In the genomic region with DNA sequence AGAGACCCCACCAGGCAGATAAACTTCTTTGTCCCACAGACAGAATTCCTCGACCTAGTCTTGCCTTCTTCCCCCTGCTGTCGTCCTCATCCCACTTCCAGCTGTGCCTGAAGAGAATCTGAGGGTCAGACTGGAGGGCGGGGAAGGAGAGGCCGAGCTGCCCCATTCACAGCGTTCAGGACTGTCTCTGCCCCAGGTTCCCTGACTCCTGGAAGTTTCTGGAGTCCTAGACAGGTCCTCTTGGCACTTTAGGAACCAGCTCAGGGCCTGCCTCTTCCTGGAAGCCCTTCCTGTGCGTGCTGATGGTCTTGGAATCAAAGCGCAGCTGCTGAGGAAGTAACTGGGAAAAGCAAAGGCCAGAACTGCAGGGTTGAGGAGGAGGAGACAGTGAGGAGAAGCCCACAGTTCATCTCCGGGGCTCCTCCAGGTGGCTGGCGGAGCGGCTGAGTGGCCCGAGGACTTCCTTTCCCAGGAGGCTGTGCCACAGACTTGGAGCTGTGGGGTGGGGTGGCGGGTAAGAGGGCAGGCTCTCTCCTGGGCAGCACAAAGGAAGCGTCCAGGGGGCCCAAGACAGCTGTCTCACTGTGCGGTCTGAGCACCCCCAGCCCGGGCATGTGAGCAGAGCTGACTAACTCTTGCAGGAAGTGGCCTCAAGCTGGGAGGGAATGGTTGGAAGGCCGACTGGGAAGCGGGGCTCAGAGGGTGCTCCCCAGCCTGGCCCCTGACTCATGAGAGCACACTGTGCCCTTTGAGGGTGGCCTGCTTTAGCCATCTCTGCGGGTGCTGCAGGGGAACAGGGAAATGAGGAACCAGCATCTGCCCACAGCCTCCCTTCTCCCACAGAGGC, we compare ENCODE assay signal across 11 cellular contexts. TPM values are rescaled to one million over a fixed set of nuclear protein-coding genes. Genes with fewer than 3 reads are reported as not detected.
DNase-seq lines count a peak whose midpoint lies in the region; ATAC-seq, FAIRE-seq and TF ChIP-seq lines count a peak whose summit lies in the region.
"Had no signal": no experiment of that assay in that cellular context is flagged by ENCODE, and none has a peak within 500 bp of the region (broad histone marks: within the 10 kb centered on the region; RNA-seq: fewer than 3 reads in every experiment).

No MANE protein-coding gene starts in this region.

- intact Hi-C loops in K562 (cut with micrococcal nuclease) (no loop called here), testis (cut with DNase I; ENCODE audit: low total_unique reads) (no loop called here)

- ATAC-seq in A549 (peak; percentile 1 to 12; a peak in 3 of 6 replicates), K562 (no peak), HG03342 (IDR thresholded peaks at IDR 0.05; ENCODE audit: unreplicated experiment) (no peak)

- peak overlapping the region; percentile 33 for H2BK15ac ChIP-seq in mesenchymal stem cell (ENCODE audit: low read depth, poor library complexity, severe bottlenecking)

- no peak overlapping the region for H3K23ac ChIP-seq in mesenchymal stem cell (ENCODE audit: low read length in 2 of 2)

- H3K4me1 ChIP-seq in A549 (peaks cover 72% of the 10 kb centered on the region), K562 (replicated peaks in 1 of 2; ENCODE audit: control insufficient read depth in 2 of 2, insufficient read depth in 2 of 2, low read length in 2 of 2) (peaks cover 27 to 30% of the 10 kb centered on the region in 2 experiments), mesenchymal stem cell (ENCODE audit: control insufficient read depth, insufficient read depth, low read depth, low read length) (peaks cover 61% of the 10 kb centered on the region), testis (no peaks in the 10 kb centered on the region)

- H4K20me1 ChIP-seq in K562 (replicated peaks; ENCODE audit: control insufficient read depth, insufficient read depth, low read length): no peaks in the 10 kb centered on the region

- in situ Hi-C loops in K562 (cut with MboI): no loop called here

- H2BK5ac ChIP-seq in mesenchymal stem cell (ENCODE audit: low read depth, low read length, poor library complexity, severe bottlenecking): peak overlapping the region; percentile 71

- no TSS peak for BruUV-seq in K562 (replicated peaks; lab: Mats Ljungman, UMichigan)

- H2BK120ac ChIP-seq in mesenchymal stem cell (ENCODE audit: low read depth, low read length): peak overlapping the region; percentile 65

- peak overlapping the region; percentile 90 to 98 for H3K27ac ChIP-seq in A549
- no peak overlapping the region for H3K27ac ChIP-seq in K562 (ENCODE audit: extremely low read depth, low read depth, low read length)
- H3K27ac ChIP-seq in mesenchymal stem cell (ENCODE audit: low read length, poor library complexity, severe bottlenecking): peak overlapping the region; percentile 93
- H3K27ac ChIP-seq in testis: no peak overlapping the region
- H3K27ac ChIP-seq: KMS-11, tibial artery had no signal

- peaks cover 3% of the 10 kb centered on the region for H3K79me1 ChIP-seq in mesenchymal stem cell (replicated peaks; ENCODE audit: low read length, poor library complexity, severe bottlenecking)

- H3K9ac ChIP-seq in K562 (ENCODE audit: insufficient read depth in 1 of 2, low read depth in 2 of 2, low read length in 2 of 2) (peak overlapping the region in 1 of 2 experiments; percentile 84; a peak in 3 of 4 replicates), mesenchymal stem cell (ENCODE audit: low read length) (no peak overlapping the region)
- H3K9ac ChIP-seq: KMS-11 had no signal

- peak overlapping the region in 1 of 2 experiments; percentile 28 for H3K4ac ChIP-seq in mesenchymal stem cell (ENCODE audit: low read depth in 1 of 2, low read length in 2 of 2)

- H3K27me3 ChIP-seq in K562 (ENCODE audit: control insufficient read depth in 2 of 2, insufficient read depth in 2 of 2, low read length in 2 of 2): peaks cover 0 to 8% of the 10 kb centered on the region in 2 experiments; a peak in 1 of 5 replicates
- no peaks in the 10 kb centered on the region for H3K27me3 ChIP-seq in mesenchymal stem cell (ENCODE audit: control insufficient read depth in 1 of 2, insufficient read depth in 1 of 2, low read length in 2 of 2)
- no peaks in the 10 kb centered on the region for H3K27me3 ChIP-seq in testis

- TF ChIP-seq CTCF in A549 (IDR thresholded peaks at IDR 0.05) (no peak), K562 (IDR thresholded peaks at IDR 0.05 in 2 of 3, conservative IDR thresholded peaks at IDR 0.05 in 1 of 3; ENCODE audit: insufficient read depth in 2 of 3, low read depth in 1 of 3, low read length in 3 of 3) (no peak), testis (IDR thresholded peaks at IDR 0.05) (no peak)

- H3K9me1 ChIP-seq in K562 (ENCODE audit: control insufficient read depth, insufficient read depth, low read length): no peaks in the 10 kb centered on the region

- peak overlapping the region; percentile 93 for H4K8ac ChIP-seq in mesenchymal stem cell (ENCODE audit: low read length)

- H3K18ac ChIP-seq in mesenchymal stem cell (ENCODE audit: low read depth in 1 of 2, low read length in 2 of 2): peak overlapping the region; percentile 55 to 92

- peak overlapping the region; percentile 87 for H2AK5ac ChIP-seq in mesenchymal stem cell (ENCODE audit: low read length, severe bottlenecking)

- FAIRE-seq in A549 (lab: Jason Lieb, UNC) (no peak), K562 (lab: Jason Lieb, UNC) (no peak)

- TF ChIP-seq RAD21 in A549 (conservative IDR thresholded peaks at IDR 0.05 in 1 of 2, IDR thresholded peaks at IDR 0.05 in 1 of 2) (no peak), K562 (CRISPR knock-in tag; conservative IDR thresholded peaks at IDR 0.05 in 1 of 2, IDR thresholded peaks at IDR 0.05 in 1 of 2) (no peak)

- H2BK12ac ChIP-seq in mesenchymal stem cell (ENCODE audit: low read length in 2 of 2): peak overlapping the region; percentile 44 to 70

- H3K4me3 ChIP-seq in A549: no peak overlapping the region
- H3K4me3 ChIP-seq in K562: no peak overlapping the region
- no peak overlapping the region for H3K4me3 ChIP-seq in mesenchymal stem cell (ENCODE audit: insufficient read depth in 1 of 2, low read depth in 1 of 2, low read length in 2 of 2)
- H3K4me3 ChIP-seq in testis: no peak overlapping the region
- H3K4me3 ChIP-seq: tibial artery had no signal

- TF ChIP-seq POLR2A in A549 (IDR thresholded peaks at IDR 0.05; ENCODE audit: low read length) (no peak), K562 (conservative IDR thresholded peaks at IDR 0.05) (no peak), testis (IDR thresholded peaks at IDR 0.05) (no peak)

- no peak for TF ChIP-seq EP300 in A549 (IDR thresholded peaks at IDR 0.05)
- TF ChIP-seq EP300 in K562 (IDR thresholded peaks at IDR 0.05; ENCODE audit: low read length): no peak

- H3K79me2 ChIP-seq in K562 (ENCODE audit: control insufficient read depth, insufficient read depth, low read length): no peaks in the 10 kb centered on the region

- DNase-seq in A549 (ENCODE audit: low read depth in 1 of 2, low spot score in 1 of 2) (peak in 1 of 2 experiments; percentile 48), LHCN-M2 (ENCODE audit: low read depth) (peak; percentile 92), K562 (ENCODE audit: extremely low read depth in 1 of 4, low spot score in 3 of 4) (no peak), mesenchymal stem cell (peak; percentile 61), NCI-H446 treated with DMSO at 0.1 percent for 48 hours (lab: John Stamatoyannopoulos, UW) (no peak), testis (no peak)
- no peak for DNase-seq in activated effector memory CD4-positive, alpha-beta T cell treated with Interleukin-2 at 50 U/mL for 16 hours
- DNase-seq: RPMI8226 had no signal

- POLR2A ChIA-PET in A549 (lab: Yijun Ruan, JAX): interaction anchor here (0.9 kb wide), 1 partner anchor 40 kb away, joined by 3 read pairs; the partner anchor contains the start of gene SDC1
- POLR2A ChIA-PET in K562 (lab: Yijun Ruan, JAX): interaction anchor here (0.7 to 1.4 kb wide), 3 partner anchors 11 to 756 kb away, joined by 3 to 8 read pairs (median 3); no protein-coding TSS in a partner anchor

- 76% methylated on average over 15 of the region's 18 CpGs for WGBS in A549 (ENCODE audit: missing lambda C conversion rate)
- WGBS in K562 (ENCODE audit: insufficient coverage, low coverage, missing lambda C conversion rate): 61% methylated on average over 14 of the region's 18 CpGs
- WGBS in mesenchymal stem cell: 57% methylated on average over 18 of the region's 18 CpGs
- WGBS in testis, 2 donors: 79 to 96% methylated on average over 11 to 18 of the region's 18 CpGs

- CTCF ChIA-PET in A549 (lab: Yijun Ruan, JAX): interaction anchor here (0.6 to 12.5 kb wide), 14 partner anchors 16 to 230 kb away, joined by 3 to 115 read pairs (median 4); partner anchors contain the start of gene SDC1
- CTCF ChIA-PET in K562 (lab: Yijun Ruan, JAX; ENCODE audit: low intra/inter-chr PET ratio): no interaction called here

- H3K14ac ChIP-seq in mesenchymal stem cell (ENCODE audit: low read length in 2 of 2): peak overlapping the region in 1 of 2 experiments; percentile 33

- peak overlapping the region; percentile 48 for H3K4me2 ChIP-seq in A549
- H3K4me2 ChIP-seq in K562 (ENCODE audit: insufficient read depth, low read length): no peak overlapping the region
- no peak overlapping the region for H3K4me2 ChIP-seq in mesenchymal stem cell (ENCODE audit: low read length, poor library complexity, severe bottlenecking)
- H3K4me2 ChIP-seq: KMS-11 had no signal

- no peaks in the 10 kb centered on the region for H3K36me3 ChIP-seq in K562 (ENCODE audit: control insufficient read depth, insufficient read depth, low read length)
- no peaks in the 10 kb centered on the region for H3K36me3 ChIP-seq in mesenchymal stem cell (ENCODE audit: control insufficient read depth in 1 of 2, insufficient read depth in 2 of 2, low read depth in 1 of 2, low read length in 2 of 2)
- no peaks in the 10 kb centered on the region for H3K36me3 ChIP-seq in testis (ENCODE audit: low read depth, missing control alignments)
- H3K36me3 ChIP-seq: tibial artery had no signal

- H4K91ac ChIP-seq in mesenchymal stem cell (ENCODE audit: low read length): peak overlapping the region; percentile 29

- H2AFZ ChIP-seq in K562 (ENCODE audit: low read depth, low read length): 0 out of 2 replicates have a peak overlapping the region, but pooled peaks have one; percentile 36
- H2AFZ ChIP-seq in mesenchymal stem cell (ENCODE audit: low read depth, low read length): peak overlapping the region; percentile 62

- H3K9me3 ChIP-seq in A549 (no peaks in the 10 kb centered on the region), K562 (replicated peaks; ENCODE audit: control insufficient read depth, insufficient read depth, low read depth, low read length) (no peaks in the 10 kb centered on the region), mesenchymal stem cell (ENCODE audit: control insufficient read depth, low read length) (no peaks in the 10 kb centered on the region), testis (no peaks in the 10 kb centered on the region)
- H3K9me3 ChIP-seq: tibial artery had no signal

RNA-seq across cellular contexts. Expression of gene SDC1, which starts 39.5 kb away (rescaled TPM):
- 97.1 and 116 TPM in 2 replicates for polyA plus RNA-seq in A549 (2011; rRNA removed)
- polyA plus RNA-seq in A549 (2012; cell fraction: cytosol; rRNA removed): 123 and 215 TPM in 2 replicates
- 279 and 455 TPM in 2 replicates for polyA plus RNA-seq in A549 (2012; cell fraction: nucleus; rRNA removed)
- polyA plus RNA-seq in A549 (2017; fragmentation: RNase III; extraction: RNeasy Plus Mini Kit Qiagen cat#74134 plus additional on column Dnase treatment): 157 to 171 TPM (median 166 TPM) in 3 replicates
- polyA minus RNA-seq in A549 (2011; rRNA and poly(A)+ RNA removed): 92.8 and 113 TPM in 2 replicates
- total RNA-seq in LHCN-M2 (2014; rRNA removed): 73.1 and 83.5 TPM in 2 replicates
- polyA plus RNA-seq in LHCN-M2 (2012): 28.3 TPM
- total RNA-seq in K562 (2011; cell fraction: chromatin; rRNA removed; ENCODE audit: low replicate concordance): 0.28 and 0.90 TPM in 2 replicates
- 0.39 and 1.3 TPM in 2 replicates for total RNA-seq in K562 (2011; cell fraction: nucleolus; rRNA removed)
- 0.37 and 0.46 TPM in 2 replicates for total RNA-seq in K562 (2011; cell fraction: nucleoplasm; rRNA removed)
- total RNA-seq in K562 (2014; rRNA removed): 1.5 and 1.7 TPM in 2 replicates
- 0.35 and 0.40 TPM in 2 replicates for total RNA-seq in K562 (2014; rRNA removed; fragmentation: Illumina TruSeq; extraction: Trizol)
- 1.4 and 1.6 TPM in 2 replicates for total RNA-seq in K562 (2015; rRNA removed; fragmentation: Illumina TruSeq; extraction: Trizol)
- total RNA-seq in K562 (2021): 2.7 TPM in 2 replicates
- 0.39 and 2.7 TPM in 2 replicates for polyA plus RNA-seq in K562 (2011; rRNA removed)
- polyA plus RNA-seq in K562 (2011; cell fraction: cytosol; rRNA removed): 2.3 and 2.9 TPM in 2 replicates
- 0.34 and 2.7 TPM in 2 replicates for polyA plus RNA-seq in K562 (2011; cell fraction: nucleus; rRNA removed)
- polyA plus RNA-seq in K562 (2012): 0.86 and 0.90 TPM in 2 replicates
- polyA plus RNA-seq in K562 (2014; fragmentation: Illumina TruSeq; extraction: Trizol): 0.49 and 1.2 TPM in 2 replicates
- under 1 TPM; 0.06 to 0.14 TPM for polyA plus RNA-seq in K562 (2014; fragmentation: Nextera tagmentation; extraction: Ambion mirVana)
- 1.1 and 1.8 TPM in 2 replicates for polyA plus RNA-seq in K562 (2014; rRNA removed)
- 0.39 and 1.3 TPM in 2 replicates for polyA minus RNA-seq in K562 (2011; rRNA and poly(A)+ RNA removed)
- polyA minus RNA-seq in K562 (2011; cell fraction: cytosol; rRNA and poly(A)+ RNA removed): 0.57 and 3.1 TPM in 2 replicates
- 0.13 and 0.56 TPM in 2 replicates for polyA minus RNA-seq in K562 (2011; cell fraction: nucleus; rRNA and poly(A)+ RNA removed)
- polyA plus RNA-seq in mesenchymal stem cell (2013, experiment 1 of 2): 8.4 TPM
- polyA plus RNA-seq in mesenchymal stem cell (2013, experiment 2 of 2): 6.9 TPM
- 1 to 10 TPM; 8.7 to 9.2 TPM for total RNA-seq in testis
- 11.9 TPM for polyA plus RNA-seq in testis (ENCODE audit: insufficient read depth, low read depth, low replicate concordance)

Comparison
In these comparisons a context has a peak if more than half of its experiments do, and no peak if none do; other contexts are left out.
1. ATAC-seq: peak in A549 (2 of 2); none in K562 (single experiment) and HG03342 (single experiment).
2. DNase-seq: peak in LHCN-M2 (single experiment) and mesenchymal stem cell (single experiment); none in K562 (0 of 4), activated effector memory CD4-positive, alpha-beta T cell treated with Interleukin-2 at 50 U/mL for 16 hours (single experiment), NCI-H446 treated with DMSO at 0.1 percent for 48 hours (single experiment) and testis (single experiment).
3. H3K27ac ChIP-seq: peak in A549 (2 of 2) and mesenchymal stem cell (single experiment); none in K562 (single experiment) and testis (0 of 2).
4. Of the 35 proteins assayed by ChIP-seq in both K562 and A549: peak only in K562: none; only in A549: E2F6 and MAX; in both: none; in neither: 33.